16 cellular contexts compared by ENCODE assay signal in the genomic region with DNA sequence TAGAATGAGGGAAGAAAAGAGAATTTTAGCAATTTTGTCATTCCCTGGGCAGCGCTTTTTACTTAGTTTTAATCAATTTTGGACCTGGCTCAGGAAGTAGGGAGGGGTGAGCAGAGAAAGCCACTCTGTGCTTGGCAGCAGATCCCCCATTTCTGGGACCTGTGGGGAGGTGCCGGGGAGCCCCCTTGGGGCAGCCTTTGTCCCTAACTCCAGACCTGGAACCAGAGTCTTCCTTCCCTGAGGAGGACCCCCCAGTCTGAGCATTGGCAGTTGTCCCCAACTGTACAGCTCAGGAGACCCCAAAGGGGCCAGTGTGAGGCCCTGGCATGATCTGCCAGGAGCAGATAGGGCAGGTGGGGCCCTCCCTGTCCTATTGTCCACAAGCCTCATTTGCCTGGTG. TPM values are rescaled to one million over a fixed set of nuclear protein-coding genes. Genes with fewer than 3 reads are reported as not detected.
DNase-seq lines count a peak whose midpoint lies in the region; ATAC-seq and TF ChIP-seq lines count a peak whose summit lies in the region.
"Had no signal": no experiment of that assay in that cellular context is flagged by ENCODE, and none has a peak within 500 bp of the region (broad histone marks: within the 10 kb centered on the region; RNA-seq: fewer than 3 reads in every experiment).

No MANE protein-coding gene starts in this region.

- CTCF ChIA-PET in SK-N-SH (lab: Yijun Ruan, JAX): interaction anchor here (1.2 to 9.2 kb wide), 5 partner anchors 12 to 314 kb away, joined by 4 to 603 read pairs (median 82); a partner anchor contains a TSS

- 92% methylated on average over 2 of the region's 2 CpGs for WGBS in SK-N-SH (ENCODE audit: low lambda C conversion rate)
- 63% methylated on average over 2 of the region's 2 CpGs; no CpG with 5 or more reads in 1 of the 2 donors for WGBS in esophagus squamous epithelium, 2 donors
- 31 to 45% methylated on average over 2 of the region's 2 CpGs for WGBS in tibial nerve, 2 donors

- no peaks in the 10 kb centered on the region for H4K20me1 ChIP-seq in SK-N-SH (ENCODE audit: insufficient read depth)

- TF ChIP-seq RAD21 in SK-N-SH (IDR thresholded peaks at IDR 0.05; ENCODE audit: low read length): peak; percentile 9; the same call in 1 of the 2 replicates

- no peak for TF ChIP-seq EP300 in SK-N-SH (IDR thresholded peaks at IDR 0.05; ENCODE audit: borderline replicate concordance in 1 of 2, low read depth in 1 of 2, low read length in 1 of 2)
- TF ChIP-seq EP300 in tibial nerve (IDR thresholded peaks at IDR 0.05): no peak

- H3K9ac ChIP-seq in SK-N-SH: no peak overlapping the region

- peaks cover 57% of the 10 kb centered on the region for H3K4me1 Mint-ChIP-seq in osteocyte (ENCODE audit: unreplicated experiment)

- H3K4me3 ChIP-seq in SK-N-SH (ENCODE audit: low read depth in 2 of 2, low read length in 1 of 2) (no peak overlapping the region), esophagus squamous epithelium (no peak overlapping the region), tibial nerve (no peak overlapping the region)
- H3K4me3 ChIP-seq: Peyer's patch had no signal

- no peak for TF ChIP-seq POLR2A in esophagus squamous epithelium (IDR thresholded peaks at IDR 0.05)
- no peak for TF ChIP-seq POLR2A in tibial nerve (IDR thresholded peaks at IDR 0.05)

- POLR2A ChIA-PET in SK-N-SH (lab: Yijun Ruan, JAX): interaction anchor here (0.8 to 1.7 kb wide), 5 partner anchors 14 to 115 kb away, joined by 3 to 6 read pairs (median 4); no protein-coding TSS in a partner anchor

- H3K4me3 Mint-ChIP-seq in osteocyte (ENCODE audit: unreplicated experiment): no peak overlapping the region
- H3K4me3 Mint-ChIP-seq: activated B cell treated with CpG ODN at 0.5 μM for 24 hours, HFFc6 had no signal

- peak overlapping the region; percentile 85 for H3K27ac Mint-ChIP-seq in osteocyte (ENCODE audit: unreplicated experiment)
- H3K27ac Mint-ChIP-seq: activated B cell treated with CpG ODN at 0.5 μM for 24 hours had no signal

- no peaks in the 10 kb centered on the region for H3K9me3 ChIP-seq in SK-N-SH
- no peaks in the 10 kb centered on the region for H3K9me3 ChIP-seq in esophagus squamous epithelium
- H3K9me3 ChIP-seq in tibial nerve: no peaks in the 10 kb centered on the region
- H3K9me3 ChIP-seq: Peyer's patch had no signal

- intact Hi-C loops in esophagus squamous epithelium (cut with DNase I): loop anchor here (5.0 kb wide), 1 partner anchor 110 kb away; no protein-coding TSS in a partner anchor

- ATAC-seq in SK-N-SH treated with all-trans-retinoic acid at 6 μM for 48 hours: no peak
- ATAC-seq in GM18909 (IDR thresholded peaks at IDR 0.05; ENCODE audit: poor library complexity, unreplicated experiment): no peak
- no peak for ATAC-seq in HG03108 (IDR thresholded peaks at IDR 0.05; ENCODE audit: unreplicated experiment)

- H3K79me2 ChIP-seq in SK-N-SH (ENCODE audit: insufficient read depth): no peaks in the 10 kb centered on the region

- no peaks in the 10 kb centered on the region for H3K9me2 ChIP-seq in SK-N-SH

- no peaks in the 10 kb centered on the region for H3F3A ChIP-seq in SK-N-SH (replicated peaks; ENCODE audit: insufficient read depth)

- H3K36me3 ChIP-seq in SK-N-SH (replicated peaks in 1 of 2; ENCODE audit: control insufficient read depth in 1 of 2, insufficient read depth in 2 of 2, low read length in 1 of 2) (peaks cover 0 to 11% of the 10 kb centered on the region in 2 experiments), esophagus squamous epithelium (peaks cover 0 to 82% (median 6%) of the 10 kb centered on the region in 3 donors), tibial nerve (peaks cover 0 to 35% (median 0%) of the 10 kb centered on the region in 3 donors)

- no peak overlapping the region for H2AFZ ChIP-seq in SK-N-SH (ENCODE audit: low read depth)

- peaks cover 9% of the 10 kb centered on the region for H3K36me3 Mint-ChIP-seq in osteocyte (ENCODE audit: unreplicated experiment)

- no peaks in the 10 kb centered on the region for H3K9me3 Mint-ChIP-seq in osteocyte (ENCODE audit: unreplicated experiment)
- H3K9me3 Mint-ChIP-seq: activated B cell treated with CpG ODN at 0.5 μM for 24 hours, HFFc6 had no signal

- H3K27me3 ChIP-seq in SK-N-SH (ENCODE audit: insufficient read depth): no peaks in the 10 kb centered on the region
- no peaks in the 10 kb centered on the region for H3K27me3 ChIP-seq in esophagus squamous epithelium
- no peaks in the 10 kb centered on the region for H3K27me3 ChIP-seq in tibial nerve
- H3K27me3 ChIP-seq: Peyer's patch had no signal

- TF ChIP-seq CTCF in SK-N-SH (IDR thresholded peaks at IDR 0.05) (no peak), esophagus squamous epithelium (IDR thresholded peaks at IDR 0.05) (no peak), osteocyte (IDR thresholded peaks at IDR 0.05) (no peak), tibial nerve (IDR thresholded peaks at IDR 0.05) (no peak)

- H3K4me2 ChIP-seq in SK-N-SH: peak overlapping the region; percentile 63

- H3K4me1 ChIP-seq in SK-N-SH (ENCODE audit: control insufficient read depth in 1 of 2, insufficient read depth in 2 of 2, low read depth in 1 of 2, low read length in 1 of 2): peaks cover 19 to 76% of the 10 kb centered on the region in 2 experiments
- H3K4me1 ChIP-seq in esophagus squamous epithelium: peaks cover 20 to 83% (median 51%) of the 10 kb centered on the region in 3 donors
- H3K4me1 ChIP-seq in tibial nerve: peaks cover 0 to 84% (median 64%) of the 10 kb centered on the region in 4 donors

- peaks cover 12% of the 10 kb centered on the region for H3K27me3 Mint-ChIP-seq in osteocyte (ENCODE audit: unreplicated experiment)

- H3K27ac ChIP-seq in SK-N-SH (ENCODE audit: low read depth in 2 of 2, low read length in 1 of 2): peak overlapping the region; percentile 79 to 99; a peak in 3 of 4 replicates
- H3K27ac ChIP-seq in esophagus squamous epithelium: peak overlapping the region; percentile 31 to 94 (median 88)
- peak overlapping the region; percentile 43 to 88 (median 82) for H3K27ac ChIP-seq in tibial nerve

- DNase-seq in SK-N-SH (no peak), esophagus squamous epithelium (lab: John Stamatoyannopoulos, UW) (no peak), osteocyte (ENCODE audit: extremely low spot score, unreplicated experiment) (no peak), tibial nerve (ENCODE audit: low spot score in 2 of 2) (no peak), Kasumi-1 (lab: John Stamatoyannopoulos, UW) (no peak)
- DNase-seq: 8988T; activated B cell treated with CpG ODN at 0.5 μM for 24 hours; activated naive CD4-positive, alpha-beta T cell treated with Interleukin-2 at 50 U/mL for 16 hours; GDM1; HFFc6; NCI-H524 treated with DMSO at 0.1 percent for 48 hours; Peyer's patch; stimulated activated CD4-positive, alpha-beta T cell treated with anti-CD3 and anti-CD28 coated beads, Interleukin-12 subunit alpha, Interleukin-12 subunit beta, amount 100 ng/mL, for 4 hours had no signal

TF ChIP-seq in SK-N-SH, 30 proteins besides CTCF, POLR2A, EP300 and RAD21:
- TF ChIP-seq, protein P1, sequence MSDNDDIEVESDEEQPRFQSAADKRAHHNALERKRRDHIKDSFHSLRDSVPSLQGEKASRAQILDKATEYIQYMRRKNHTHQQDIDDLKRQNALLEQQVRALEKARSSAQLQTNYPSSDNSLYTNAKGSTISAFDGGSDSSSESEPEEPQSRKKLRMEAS (IDR thresholded peaks at IDR 0.05; ENCODE audit: low read depth): no peak
TF ChIP-seq in SK-N-SH: peak in this region for 0.

TF ChIP-seq in SK-N-SH treated with all-trans-retinoic acid at 6 μM for 48 hours, 23 proteins besides CTCF, POLR2A, EP300 and RAD21:
- no peak for TF ChIP-seq TOX (CRISPR knock-in tag; IDR thresholded peaks at IDR 0.05; ENCODE audit: borderline replicate concordance)
TF ChIP-seq in SK-N-SH treated with all-trans-retinoic acid at 6 μM for 48 hours: peak in this region for 0.

RNA-seq across cellular contexts. Expression of a gene that starts 10.5 kb away (rescaled TPM):
- 1.1 and 2.2 TPM in 2 replicates for polyA plus RNA-seq in SK-N-SH (2012; rRNA removed)
- 0.80 and 1.8 TPM in 2 replicates for polyA plus RNA-seq in SK-N-SH (2012; cell fraction: cytosol; rRNA removed)
- 3.7 and 4.9 TPM in 2 replicates for polyA plus RNA-seq in SK-N-SH (2012; cell fraction: nucleus; rRNA removed)
- total RNA-seq in esophagus squamous epithelium: 10 to 100 TPM in 1 of 4 donors, 1 to 10 TPM in 3; 2.1 to 13.0 (median 3.9) TPM
- not detected in 2 replicates for total RNA-seq in osteocyte
- 10 to 100 TPM; 21.1 to 43.5 (median 25.8) TPM for total RNA-seq in tibial nerve

RNA-seq across cellular contexts. Expression of a gene that starts 24.3 kb away (rescaled TPM):
- polyA plus RNA-seq in SK-N-SH (2012; rRNA removed): 60.9 and 64.9 TPM in 2 replicates
- polyA plus RNA-seq in SK-N-SH (2012; cell fraction: cytosol; rRNA removed): 15.7 and 22.8 TPM in 2 replicates
- 485 and 635 TPM in 2 replicates for polyA plus RNA-seq in SK-N-SH (2012; cell fraction: nucleus; rRNA removed)
- total RNA-seq in esophagus squamous epithelium: 10 to 100 TPM; 19.4 to 42.5 (median 29.0) TPM
- 37.4 and 43.1 TPM in 2 replicates for total RNA-seq in osteocyte
- 10 to 100 TPM; 38.4 to 92.7 (median 49.2) TPM for total RNA-seq in tibial nerve

RNA-seq across cellular contexts. Expression of a gene that starts 25.9 kb away (rescaled TPM):
- 72.8 and 127 TPM in 2 replicates for polyA plus RNA-seq in SK-N-SH (2012; rRNA removed)
- 36.3 and 58.8 TPM in 2 replicates for polyA plus RNA-seq in SK-N-SH (2012; cell fraction: cytosol; rRNA removed)
- polyA plus RNA-seq in SK-N-SH (2012; cell fraction: nucleus; rRNA removed): 107 and 113 TPM in 2 replicates
- total RNA-seq in esophagus squamous epithelium (10 to 100 TPM; 26.7 to 45.5 (median 37.1) TPM), osteocyte (40.4 and 45.1 TPM in 2 replicates), tibial nerve (10 to 100 TPM; 15.3 to 37.1 (median 25.8) TPM)

RNA-seq across cellular contexts. Expression of a gene that starts 58.0 kb away (rescaled TPM):
- polyA plus RNA-seq in SK-N-SH (2012; rRNA removed): 143 and 163 TPM in 2 replicates
- polyA plus RNA-seq in SK-N-SH (2012; cell fraction: cytosol; rRNA removed): 105 and 124 TPM in 2 replicates
- 322 and 532 TPM in 2 replicates for polyA plus RNA-seq in SK-N-SH (2012; cell fraction: nucleus; rRNA removed)
- 10 to 100 TPM; 50.3 to 80.4 (median 69.3) TPM for total RNA-seq in esophagus squamous epithelium
- 48.5 and 50.5 TPM in 2 replicates for total RNA-seq in osteocyte
- total RNA-seq in tibial nerve: 100 to 1,000 TPM in 1 of 4 donors, 10 to 100 TPM in 3; 58.6 to 145 (median 86.6) TPM

RNA-seq across cellular contexts. Expression of a gene that starts 58.0 kb away (rescaled TPM):
- polyA plus RNA-seq in SK-N-SH (2012; rRNA removed): 55.7 and 115 TPM in 2 replicates
- polyA plus RNA-seq in SK-N-SH (2012; cell fraction: cytosol; rRNA removed): 56.1 and 82.2 TPM in 2 replicates
- 210 and 342 TPM in 2 replicates for polyA plus RNA-seq in SK-N-SH (2012; cell fraction: nucleus; rRNA removed)
- total RNA-seq in esophagus squamous epithelium (100 to 1,000 TPM in 1 of 4 donors, 10 to 100 TPM in 3; 46.5 to 118 (median 76.9) TPM), osteocyte (109 and 148 TPM in 2 replicates), tibial nerve (10 to 100 TPM; 37.3 to 77.4 (median 58.3) TPM)
